ENCODE assay signal across 14 cellular contexts in genomic region chr17:83180996-83181481, GRCh38.
DNase-seq lines count a peak whose midpoint lies in the region; ATAC-seq and TF ChIP-seq lines count a peak whose summit lies in the region.
"Had no signal": no experiment of that assay in that cellular context is flagged by ENCODE, and none has a peak within 500 bp of the region (broad histone marks: within the 10 kb centered on the region; RNA-seq: fewer than 3 reads in every experiment).

No MANE protein-coding gene starts in this region.

- peak; percentile 73 for ATAC-seq in activated CD8-positive, alpha-beta T cell treated with anti-CD3 and anti-CD28 coated beads for 36 hours
- ATAC-seq in naive thymus-derived CD4-positive, alpha-beta T cell, result peak; percentile 24
- ATAC-seq in GM19023 (IDR thresholded peaks at IDR 0.05; ENCODE audit: unreplicated experiment), result no peak
- ATAC-seq: heart right ventricle, T-helper 17 cell had no signal

- no peaks in the 10 kb centered on the region for H3K36me3 Mint-ChIP-seq in activated CD4-positive, alpha-beta T cell treated with anti-CD3 and anti-CD28 coated beads, Interleukin-2, amount 10 ng/mL, durations not matched to agents 7 days and 5 days (ENCODE audit: low read depth)
- no peaks in the 10 kb centered on the region for H3K36me3 Mint-ChIP-seq in activated CD8-positive, alpha-beta T cell treated with anti-CD3 and anti-CD28 coated beads for 36 hours (ENCODE audit: low read depth)
- no peaks in the 10 kb centered on the region for H3K36me3 Mint-ChIP-seq in naive thymus-derived CD4-positive, alpha-beta T cell

- H3K27ac Mint-ChIP-seq in activated CD4-positive, alpha-beta T cell treated with anti-CD3 and anti-CD28 coated beads, Interleukin-2, amount 10 ng/mL, durations not matched to agents 7 days and 5 days, result no peak overlapping the region
- H3K27ac Mint-ChIP-seq in activated CD8-positive, alpha-beta T cell treated with anti-CD3 and anti-CD28 coated beads for 36 hours, result no peak overlapping the region
- peak overlapping the region in 1 of 9 donors; percentile 25 for H3K27ac Mint-ChIP-seq in naive thymus-derived CD4-positive, alpha-beta T cell
- H3K27ac Mint-ChIP-seq: T-helper 17 cell had no signal

- DNase-seq in activated CD4-positive, alpha-beta T cell treated with anti-CD3 and anti-CD28 coated beads, Interleukin-2, amount 10 ng/mL, durations not matched to agents 7 days and 5 days, result peak; percentile 3
- DNase-seq in activated CD4-positive, alpha-beta T cell treated with anti-CD3 and anti-CD28 coated beads for 4 hours, result no peak
- DNase-seq in activated CD8-positive, alpha-beta T cell treated with anti-CD3 and anti-CD28 coated beads for 36 hours, result no peak
- no peak for DNase-seq in naive thymus-derived CD4-positive, alpha-beta T cell
- DNase-seq in NCI-H2227 (lab: John Stamatoyannopoulos, UW; ENCODE audit: unreplicated experiment), result no peak
- DNase-seq in SHP77 (lab: John Stamatoyannopoulos, UW), result no peak
- DNase-seq: activated CD4-positive, alpha-beta T cell treated with anti-CD3 and anti-CD28 coated beads, Interleukin-2, amount 50 U/mL, for 1 hour; heart right ventricle; OCI-M1; T-helper 17 cell; thyroid gland had no signal

- CTCF ChIA-PET in activated CD4-positive, alpha-beta T cell treated with anti-CD3 and anti-CD28 coated beads, Interleukin-2, amount 10 ng/mL, durations not matched to agents 7 days and 5 days (lab: Charles Lee), result interaction anchor here (0.6 to 1.4 kb wide), 3 partner anchors 9 to 58 kb away, joined by 3 read pairs; no protein-coding TSS in a partner anchor
- CTCF ChIA-PET in activated CD8-positive, alpha-beta T cell treated with anti-CD3 and anti-CD28 coated beads for 36 hours (lab: Charles Lee), result interaction anchor here (0.8 kb wide), 1 partner anchor 35 kb away, joined by 3 read pairs; no protein-coding TSS in a partner anchor
- CTCF ChIA-PET in naive thymus-derived CD4-positive, alpha-beta T cell (lab: Charles Lee), result no interaction called here

- no peaks in the 10 kb centered on the region for H3K27me3 ChIP-seq in naive thymus-derived CD4-positive, alpha-beta T cell (ENCODE audit: control insufficient read depth in 2 of 2, insufficient read depth in 2 of 2, low read length in 2 of 2)
- H3K27me3 ChIP-seq: heart right ventricle, thyroid gland had no signal

- intact Hi-C loops in activated CD8-positive, alpha-beta T cell treated with anti-CD3 and anti-CD28 coated beads for 36 hours (cut with micrococcal nuclease), result no loop called here
- intact Hi-C loops in naive thymus-derived CD4-positive, alpha-beta T cell (cut with micrococcal nuclease), result no loop called here

- no peak overlapping the region for H3K4me3 ChIP-seq in naive thymus-derived CD4-positive, alpha-beta T cell (ENCODE audit: low read length)
- H3K4me3 ChIP-seq: heart right ventricle, prostate gland, thyroid gland had no signal

- H3K4me1 ChIP-seq in naive thymus-derived CD4-positive, alpha-beta T cell (ENCODE audit: control insufficient read depth in 2 of 2, insufficient read depth in 2 of 2, low read length in 2 of 2), result no peaks in the 10 kb centered on the region
- H3K4me1 ChIP-seq: prostate gland had no signal

- H3K9me3 Mint-ChIP-seq in activated CD4-positive, alpha-beta T cell treated with anti-CD3 and anti-CD28 coated beads, Interleukin-2, amount 10 ng/mL, durations not matched to agents 7 days and 5 days, result no peaks in the 10 kb centered on the region
- H3K9me3 Mint-ChIP-seq in activated CD8-positive, alpha-beta T cell treated with anti-CD3 and anti-CD28 coated beads for 36 hours, result no peaks in the 10 kb centered on the region
- no peaks in the 10 kb centered on the region for H3K9me3 Mint-ChIP-seq in naive thymus-derived CD4-positive, alpha-beta T cell

- no peaks in the 10 kb centered on the region for H3K9me3 ChIP-seq in naive thymus-derived CD4-positive, alpha-beta T cell (ENCODE audit: control insufficient read depth in 2 of 3, low read length in 3 of 3)
- H3K9me3 ChIP-seq: heart right ventricle, prostate gland, thyroid gland had no signal

- no peaks in the 10 kb centered on the region for H3K36me3 ChIP-seq in naive thymus-derived CD4-positive, alpha-beta T cell (ENCODE audit: control insufficient read depth in 2 of 3, insufficient read depth in 3 of 3, low read length in 3 of 3)
- H3K36me3 ChIP-seq: heart right ventricle, prostate gland, thyroid gland had no signal

- POLR2A ChIA-PET in activated CD4-positive, alpha-beta T cell treated with anti-CD3 and anti-CD28 coated beads, Interleukin-2, amount 10 ng/mL, durations not matched to agents 7 days and 5 days (lab: Charles Lee), result no interaction called here
- POLR2A ChIA-PET in activated CD8-positive, alpha-beta T cell treated with anti-CD3 and anti-CD28 coated beads for 36 hours (lab: Charles Lee), result interaction anchor here (1.4 kb wide), 1 partner anchor 93 kb away, joined by 3 read pairs; no protein-coding TSS in a partner anchor
- POLR2A ChIA-PET in naive thymus-derived CD4-positive, alpha-beta T cell (lab: Charles Lee), result interaction anchor here (0.6 kb wide), 1 partner anchor 198 kb away, joined by 4 read pairs; no protein-coding TSS in a partner anchor

- TF ChIP-seq CTCF in GM12872 (IDR thresholded peaks at IDR 0.05; ENCODE audit: insufficient read depth, low read depth, low read length), result peak; percentile 28; the same call in 1 of the 3 replicates
- no peak for TF ChIP-seq CTCF in activated CD8-positive, alpha-beta T cell treated with anti-CD3 and anti-CD28 coated beads for 36 hours (IDR thresholded peaks at IDR 0.05)

- no peak overlapping the region for H3K4me3 Mint-ChIP-seq in activated CD4-positive, alpha-beta T cell treated with anti-CD3 and anti-CD28 coated beads, Interleukin-2, amount 10 ng/mL, durations not matched to agents 7 days and 5 days
- H3K4me3 Mint-ChIP-seq in activated CD8-positive, alpha-beta T cell treated with anti-CD3 and anti-CD28 coated beads for 36 hours, result no peak overlapping the region
- H3K4me3 Mint-ChIP-seq in naive thymus-derived CD4-positive, alpha-beta T cell, result no peak overlapping the region

- peaks cover 2% of the 10 kb centered on the region for H3K27me3 Mint-ChIP-seq in activated CD4-positive, alpha-beta T cell treated with anti-CD3 and anti-CD28 coated beads, Interleukin-2, amount 10 ng/mL, durations not matched to agents 7 days and 5 days
- H3K27me3 Mint-ChIP-seq in activated CD8-positive, alpha-beta T cell treated with anti-CD3 and anti-CD28 coated beads for 36 hours, result no peaks in the 10 kb centered on the region
- H3K27me3 Mint-ChIP-seq in naive thymus-derived CD4-positive, alpha-beta T cell, result peaks cover 0 to 4% (median 0%) of the 10 kb centered on the region in 5 donors
- H3K27me3 Mint-ChIP-seq: T-helper 17 cell had no signal

- no peaks in the 10 kb centered on the region for H3K4me1 Mint-ChIP-seq in activated CD4-positive, alpha-beta T cell treated with anti-CD3 and anti-CD28 coated beads, Interleukin-2, amount 10 ng/mL, durations not matched to agents 7 days and 5 days
- no peaks in the 10 kb centered on the region for H3K4me1 Mint-ChIP-seq in activated CD8-positive, alpha-beta T cell treated with anti-CD3 and anti-CD28 coated beads for 36 hours (ENCODE audit: low read depth)
- H3K4me1 Mint-ChIP-seq in naive thymus-derived CD4-positive, alpha-beta T cell, result peaks cover 0 to 11% (median 0%) of the 10 kb centered on the region in 7 donors

- no peak overlapping the region for H3K27ac ChIP-seq in naive thymus-derived CD4-positive, alpha-beta T cell (ENCODE audit: low read depth, low read length)
- H3K27ac ChIP-seq: heart right ventricle, prostate gland had no signal
